Comparison of ENCODE assay signal across 25 cellular contexts in genomic region chr10:117550042-117550441, GRCh38. TPM values are rescaled to one million over a fixed set of nuclear protein-coding genes. Genes with fewer than 3 reads are reported as not detected.
A peak's percentile ranks its signal among the peaks of the same experiment; 100 is the strongest.
DNase-seq lines count a peak whose midpoint lies in the region; FAIRE-seq and TF ChIP-seq lines count a peak whose summit lies in the region.
"Had no signal": no experiment of that assay in that cellular context is flagged by ENCODE, and none has a peak within 500 bp of the region (broad histone marks: within the 10 kb centered on the region; RNA-seq: fewer than 3 reads in every experiment).

No MANE protein-coding gene starts in this region.

- TF ChIP-seq CTCF in AG10803 (conservative IDR thresholded peaks at IDR 0.05; ENCODE audit: low read length) (no peak), brain (conservative IDR thresholded peaks at IDR 0.05) (no peak), kidney (IDR thresholded peaks at IDR 0.05; ENCODE audit: borderline replicate concordance, extremely low read depth, insufficient read depth) (no peak), neural progenitor cell (IDR thresholded peaks at IDR 0.05) (no peak), adrenal gland (IDR thresholded peaks at IDR 0.05) (no peak)

- H4K20me1 ChIP-seq in neural progenitor cell (ENCODE audit: low read depth) = peaks cover 80% of the 10 kb centered on the region

- H3K4me2 ChIP-seq in neural progenitor cell = peak overlapping the region; percentile 95

- H3K27me3 Mint-ChIP-seq in brain = peaks cover 97% of the 10 kb centered on the region
- H3K27me3 Mint-ChIP-seq in neural progenitor cell (ENCODE audit: insufficient read depth, low read depth) = peaks cover 80% of the 10 kb centered on the region

- H3K9ac ChIP-seq in kidney (ENCODE audit: low read length in 2 of 2) = peak overlapping the region; percentile 17 to 63
- no peak overlapping the region for H3K9ac ChIP-seq in neural progenitor cell

- peaks cover 67% of the 10 kb centered on the region for H3F3A ChIP-seq in neural progenitor cell (ENCODE audit: low read depth)

- peaks cover 43% of the 10 kb centered on the region for H3K79me2 ChIP-seq in neural progenitor cell (ENCODE audit: low read depth)

- H3K27me3 ChIP-seq in neural progenitor cell (peaks cover 100% of the 10 kb centered on the region), adrenal gland (peaks cover 93% of the 10 kb centered on the region)

- H3K36me3 Mint-ChIP-seq in brain = no peaks in the 10 kb centered on the region
- peaks cover 11% of the 10 kb centered on the region for H3K36me3 Mint-ChIP-seq in neural progenitor cell
- H3K36me3 Mint-ChIP-seq: CD8-positive, alpha-beta T cell had no signal

- H3K36me3 ChIP-seq in kidney (ENCODE audit: control insufficient read depth in 1 of 2, insufficient read depth in 2 of 2, low read length in 2 of 2) (peaks cover 0 to 6% of the 10 kb centered on the region in 2 donors), neural progenitor cell (no peaks in the 10 kb centered on the region), adrenal gland (replicated peaks in 1 of 2) (no peaks in the 10 kb centered on the region)
- H3K36me3 ChIP-seq: Peyer's patch had no signal

- H3K4me1 Mint-ChIP-seq in brain (peaks cover 87% of the 10 kb centered on the region), neural progenitor cell (peaks cover 69% of the 10 kb centered on the region)

- intact Hi-C loops in kidney (cut with DNase I) (no loop called here), adrenal gland (cut with DNase I) (no loop called here)

- H3K4me3 Mint-ChIP-seq in brain (peak overlapping the region; percentile 34 to 93 (median 81)), neural progenitor cell (peak overlapping the region; percentile 68)
- H3K4me3 Mint-ChIP-seq: CD8-positive, alpha-beta T cell had no signal

- no peak overlapping the region for H2AFZ ChIP-seq in neural progenitor cell (replicated peaks)

- no peak for FAIRE-seq in kidney (lab: Jason Lieb, UNC)
- FAIRE-seq: GM12891 had no signal

- WGBS in adrenal gland, 4 donors = 17 to 43% (median 34%) methylated on average over 6 of the region's 6 CpGs

- no peak for DNase-seq in AG10803 (ENCODE audit: low read depth)
- DNase-seq in kidney = no peak
- peak; percentile 60 for DNase-seq in neural progenitor cell (ENCODE audit: low spot score)
- DNase-seq in stimulated activated CD4-positive, alpha-beta T cell treated with anti-CD3 and anti-CD28 coated beads, Interleukin-2, amount 100 ng/mL, for 24 hours = no peak
- no peak for DNase-seq in DMS53 (lab: John Stamatoyannopoulos, UW)
- no peak for DNase-seq in adrenal gland
- DNase-seq in NCI-H1694 (lab: John Stamatoyannopoulos, UW) = no peak
- DNase-seq: AML-193; C1 segment of cervical spinal cord; CD8-positive, alpha-beta T cell; HCEC 1CT; Karpas-422; MV-4-11; NCI-H1105 treated with DMSO at 0.1 percent for 48 hours; NCI-H2081; NCI-H2171; NCI-H345; NCI-H524; NCI-H774 had no signal

- no peak for TF ChIP-seq POLR2A in adrenal gland (IDR thresholded peaks at IDR 0.05)

- peak overlapping the region; percentile 96 for H3K4me3 ChIP-seq in AG10803 (ENCODE audit: low read length)
- H3K4me3 ChIP-seq in kidney (ENCODE audit: low read length in 2 of 2) = peak overlapping the region; percentile 47 to 50
- peak overlapping the region; percentile 45 for H3K4me3 ChIP-seq in neural progenitor cell
- no peak overlapping the region for H3K4me3 ChIP-seq in adrenal gland
- H3K4me3 ChIP-seq: Peyer's patch had no signal

- H3K9me3 Mint-ChIP-seq in brain (peaks cover 0 to 8% (median 0%) of the 10 kb centered on the region in 5 experiments), neural progenitor cell (no peaks in the 10 kb centered on the region)
- H3K9me3 Mint-ChIP-seq: CD8-positive, alpha-beta T cell had no signal

- peak overlapping the region; percentile 51 to 84 for H3K27ac ChIP-seq in kidney (ENCODE audit: low read depth in 2 of 2, low read length in 2 of 2)
- no peak overlapping the region for H3K27ac ChIP-seq in neural progenitor cell
- no peak overlapping the region for H3K27ac ChIP-seq in adrenal gland
- H3K27ac ChIP-seq: 22Rv1, Peyer's patch had no signal

- H3K4me1 ChIP-seq in kidney (ENCODE audit: control insufficient read depth in 1 of 2, insufficient read depth in 1 of 2, low read depth in 1 of 2, low read length in 2 of 2) = peaks cover 0 to 9% of the 10 kb centered on the region in 2 donors
- peaks cover 88% of the 10 kb centered on the region for H3K4me1 ChIP-seq in neural progenitor cell
- H3K4me1 ChIP-seq in adrenal gland (replicated peaks in 1 of 2) = peaks cover 0 to 5% of the 10 kb centered on the region in 2 donors

- H3K9me3 ChIP-seq in kidney (ENCODE audit: control insufficient read depth in 1 of 2, low read length in 2 of 2) (no peaks in the 10 kb centered on the region), neural progenitor cell (ENCODE audit: low read depth) (no peaks in the 10 kb centered on the region), adrenal gland (replicated peaks in 1 of 3) (no peaks in the 10 kb centered on the region)
- H3K9me3 ChIP-seq: Peyer's patch had no signal

- H3K27ac Mint-ChIP-seq in brain (peak overlapping the region; percentile 21 to 100 (median 92)), neural progenitor cell (no peak overlapping the region)
- H3K27ac Mint-ChIP-seq: CD8-positive, alpha-beta T cell had no signal

RNA-seq across cellular contexts. Expression of gene EMX2, which starts 7.5 kb away (rescaled TPM):
- polyA plus RNA-seq in brain (ENCODE audit: insufficient read depth, low read depth, low replicate concordance) (11.4 TPM), kidney (ENCODE audit: insufficient read depth, low read depth, low replicate concordance) (44.9 TPM), adrenal gland (under 1 TPM; 0.33 to 0.64 (median 0.51) TPM)
- total RNA-seq in kidney (82.8 TPM), neural progenitor cell (ENCODE audit: low replicate concordance) (9.5 and 22.7 TPM in 2 replicates), adrenal gland (under 1 TPM in 1 of 8 donors, not detected in 7; 0.72 TPM)
- total RNA-seq: CD8-positive, alpha-beta T cell; G401; M059J; Peyer's patch had no signal

Comparison
In these comparisons a context has a peak if more than half of its experiments do, and no peak if none do; other contexts are left out.
1. H3K4me3 ChIP-seq: peak in AG10803 (single experiment), kidney (2 of 2) and neural progenitor cell (single experiment); none in adrenal gland (0 of 4).
2. H3K27ac ChIP-seq: peak in kidney (2 of 2); none in neural progenitor cell (single experiment) and adrenal gland (0 of 5).